ENCODE assay signal across 8 cellular contexts in the genomic region with DNA sequence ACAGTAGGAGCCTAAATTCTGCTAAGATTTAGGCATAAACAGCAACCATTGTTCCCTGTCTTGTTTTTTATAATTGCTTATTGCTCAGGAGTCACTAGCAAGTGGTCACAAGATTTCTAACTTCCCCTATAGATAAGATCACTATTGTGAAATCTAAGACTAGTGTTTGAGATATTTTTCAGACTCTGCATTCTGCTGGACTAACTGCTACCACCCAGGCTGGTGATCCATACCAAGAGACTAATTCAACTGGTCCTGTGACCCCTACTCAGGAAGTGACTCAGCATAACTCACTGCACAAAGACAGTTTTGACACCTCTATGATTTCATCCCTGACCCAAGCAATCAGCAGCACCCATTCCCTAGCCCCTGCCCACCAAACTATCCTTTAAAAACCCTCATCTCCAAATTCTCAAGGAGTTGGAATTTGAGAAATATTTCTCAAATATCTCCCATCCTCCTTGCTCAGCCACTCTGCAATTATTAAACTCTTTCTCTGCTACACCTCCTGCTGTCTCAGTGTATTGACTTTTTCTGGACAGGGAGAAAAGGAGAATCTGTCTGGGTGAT. TPM values are rescaled to one million over a fixed set of nuclear protein-coding genes. Genes with fewer than 3 reads are reported as not detected.
DNase-seq lines count a peak whose midpoint lies in the region; ATAC-seq and TF ChIP-seq lines count a peak whose summit lies in the region.

No MANE protein-coding gene starts in this region.

- peaks cover 0 to 32% of the 10 kb centered on the region in 2 donors for H3K36me3 ChIP-seq in gastroesophageal sphincter

- H3K27ac ChIP-seq in gastroesophageal sphincter = no peak overlapping the region

- peak; percentile 78 for ATAC-seq in stimulated activated naive CD8-positive, alpha-beta T cell treated with anti-CD3 and anti-CD28 coated beads, Interleukin-15, Interleukin-2, amounts not matched to agents 100 U/mL and 50 U/mL, for 24 hours
- no peak for ATAC-seq in gastroesophageal sphincter
- ATAC-seq in SK-N-SH treated with all-trans-retinoic acid at 6 μM for 48 hours = no peak
- ATAC-seq in GM19023 (IDR thresholded peaks at IDR 0.05; ENCODE audit: unreplicated experiment) = no peak

- no peak for TF ChIP-seq POLR2A in gastroesophageal sphincter (IDR thresholded peaks at IDR 0.05)

- CTCF ChIA-PET in activated naive CD4-positive, alpha-beta T cell treated with anti-CD3 and anti-CD28 coated beads, Interleukin-2, amount 10 ng/mL, durations not matched to agents 7 days and 5 days (lab: Charles Lee) = no interaction called here

- no peaks in the 10 kb centered on the region for H3K4me1 ChIP-seq in gastroesophageal sphincter

- TF ChIP-seq CTCF in fibroblast of pulmonary artery (IDR thresholded peaks at IDR 0.05; ENCODE audit: low read length, missing control alignments) (no peak), gastroesophageal sphincter (IDR thresholded peaks at IDR 0.05) (no peak)

- peaks cover 9% of the 10 kb centered on the region for H3K4me1 Mint-ChIP-seq in activated naive CD4-positive, alpha-beta T cell treated with anti-CD3 and anti-CD28 coated beads, Interleukin-2, amount 10 ng/mL, durations not matched to agents 7 days and 5 days
- H3K4me1 Mint-ChIP-seq in T-helper 2 cell treated with Interferon-gamma antibody and Interleukin-4, amounts not matched to agents 5 μg/mL and 100 μg/mL, for 36 hours (ENCODE audit: low read depth) = peaks cover 16% of the 10 kb centered on the region

- no peaks in the 10 kb centered on the region for H3K27me3 Mint-ChIP-seq in activated naive CD4-positive, alpha-beta T cell treated with anti-CD3 and anti-CD28 coated beads, Interleukin-2, amount 10 ng/mL, durations not matched to agents 7 days and 5 days
- H3K27me3 Mint-ChIP-seq in T-helper 2 cell treated with Interferon-gamma antibody and Interleukin-4, amounts not matched to agents 5 μg/mL and 100 μg/mL, for 36 hours (ENCODE audit: low read depth) = no peaks in the 10 kb centered on the region

- H3K9me3 ChIP-seq in gastroesophageal sphincter = no peaks in the 10 kb centered on the region

- H3K27ac Mint-ChIP-seq in activated naive CD4-positive, alpha-beta T cell treated with anti-CD3 and anti-CD28 coated beads, Interleukin-2, amount 10 ng/mL, durations not matched to agents 7 days and 5 days = peak overlapping the region; percentile 74
- peak overlapping the region; percentile 32 for H3K27ac Mint-ChIP-seq in T-helper 2 cell treated with Interferon-gamma antibody and Interleukin-4, amounts not matched to agents 5 μg/mL and 100 μg/mL, for 36 hours

- no peak overlapping the region for H3K4me3 ChIP-seq in fibroblast of pulmonary artery (replicated peaks; ENCODE audit: low read depth, low read length)
- H3K4me3 ChIP-seq in gastroesophageal sphincter = no peak overlapping the region

- H3K4me3 Mint-ChIP-seq in activated naive CD4-positive, alpha-beta T cell treated with anti-CD3 and anti-CD28 coated beads, Interleukin-2, amount 10 ng/mL, durations not matched to agents 7 days and 5 days = no peak overlapping the region
- no peak overlapping the region for H3K4me3 Mint-ChIP-seq in T-helper 2 cell treated with Interferon-gamma antibody and Interleukin-4, amounts not matched to agents 5 μg/mL and 100 μg/mL, for 36 hours

- TF ChIP-seq EP300 in gastroesophageal sphincter (IDR thresholded peaks at IDR 0.05) = no peak

- H3K36me3 Mint-ChIP-seq in activated naive CD4-positive, alpha-beta T cell treated with anti-CD3 and anti-CD28 coated beads, Interleukin-2, amount 10 ng/mL, durations not matched to agents 7 days and 5 days = peaks cover 69% of the 10 kb centered on the region
- peaks cover 69% of the 10 kb centered on the region for H3K36me3 Mint-ChIP-seq in T-helper 2 cell treated with Interferon-gamma antibody and Interleukin-4, amounts not matched to agents 5 μg/mL and 100 μg/mL, for 36 hours (ENCODE audit: low read depth)

- H3K9me3 Mint-ChIP-seq in activated naive CD4-positive, alpha-beta T cell treated with anti-CD3 and anti-CD28 coated beads, Interleukin-2, amount 10 ng/mL, durations not matched to agents 7 days and 5 days = peaks cover 9% of the 10 kb centered on the region
- peaks cover 18% of the 10 kb centered on the region for H3K9me3 Mint-ChIP-seq in T-helper 2 cell treated with Interferon-gamma antibody and Interleukin-4, amounts not matched to agents 5 μg/mL and 100 μg/mL, for 36 hours

- no peak for DNase-seq in activated naive CD4-positive, alpha-beta T cell treated with anti-CD3 and anti-CD28 coated beads, Interleukin-2, amount 10 ng/mL, durations not matched to agents 7 days and 5 days
- no peak for DNase-seq in activated naive CD4-positive, alpha-beta T cell treated with anti-CD3 and anti-CD28 coated beads, Interleukin-2, amount 50 U/mL, for 16 hours
- peak; percentile 23 for DNase-seq in T-helper 2 cell treated with Interferon-gamma antibody and Interleukin-4, amounts not matched to agents 5 μg/mL and 100 μg/mL, for 36 hours (ENCODE audit: low spot score)
- DNase-seq in fibroblast of pulmonary artery (ENCODE audit: low read depth) = peak; percentile 82
- DNase-seq in stimulated activated naive CD8-positive, alpha-beta T cell treated with anti-CD3 and anti-CD28 coated beads, Interleukin-15, Interleukin-2, amounts not matched to agents 100 U/mL and 50 U/mL, for 24 hours = no peak

- H3K27me3 ChIP-seq in gastroesophageal sphincter = no peaks in the 10 kb centered on the region

TF ChIP-seq in SK-N-SH treated with all-trans-retinoic acid at 6 μM for 48 hours, 23 proteins besides CTCF, POLR2A, EP300 and RAD21:
- TF ChIP-seq ESRRG (CRISPR knock-in tag; IDR thresholded peaks at IDR 0.05) (no peak), RARB (CRISPR knock-in tag; IDR thresholded peaks at IDR 0.05) (no peak), ZC3H10 (CRISPR knock-in tag; IDR thresholded peaks at IDR 0.05) (no peak), ARNTL (CRISPR knock-in tag; IDR thresholded peaks at IDR 0.05; ENCODE audit: borderline replicate concordance, low read depth) (no peak), SNAI2 (CRISPR knock-in tag; IDR thresholded peaks at IDR 0.05) (no peak), TCF4 (CRISPR knock-in tag; IDR thresholded peaks at IDR 0.05; ENCODE audit: borderline replicate concordance) (no peak), TOX (CRISPR knock-in tag; IDR thresholded peaks at IDR 0.05; ENCODE audit: borderline replicate concordance) (no peak), BACH2 (CRISPR knock-in tag; IDR thresholded peaks at IDR 0.05; ENCODE audit: borderline replicate concordance) (no peak), GLIS3 (CRISPR knock-in tag; IDR thresholded peaks at IDR 0.05) (no peak)
- TF ChIP-seq, protein P1, sequence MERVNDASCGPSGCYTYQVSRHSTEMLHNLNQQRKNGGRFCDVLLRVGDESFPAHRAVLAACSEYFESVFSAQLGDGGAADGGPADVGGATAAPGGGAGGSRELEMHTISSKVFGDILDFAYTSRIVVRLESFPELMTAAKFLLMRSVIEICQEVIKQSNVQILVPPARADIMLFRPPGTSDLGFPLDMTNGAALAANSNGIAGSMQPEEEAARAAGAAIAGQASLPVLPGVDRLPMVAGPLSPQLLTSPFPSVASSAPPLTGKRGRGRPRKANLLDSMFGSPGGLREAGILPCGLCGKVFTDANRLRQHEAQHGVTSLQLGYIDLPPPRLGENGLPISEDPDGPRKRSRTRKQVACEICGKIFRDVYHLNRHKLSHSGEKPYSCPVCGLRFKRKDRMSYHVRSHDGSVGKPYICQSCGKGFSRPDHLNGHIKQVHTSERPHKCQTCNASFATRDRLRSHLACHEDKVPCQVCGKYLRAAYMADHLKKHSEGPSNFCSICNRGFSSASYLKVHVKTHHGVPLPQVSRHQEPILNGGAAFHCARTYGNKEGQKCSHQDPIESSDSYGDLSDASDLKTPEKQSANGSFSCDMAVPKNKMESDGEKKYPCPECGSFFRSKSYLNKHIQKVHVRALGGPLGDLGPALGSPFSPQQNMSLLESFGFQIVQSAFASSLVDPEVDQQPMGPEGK (CRISPR knock-in tag; IDR thresholded peaks at IDR 0.05; ENCODE audit: borderline replicate concordance) = no peak
- TF ChIP-seq, protein P2, sequence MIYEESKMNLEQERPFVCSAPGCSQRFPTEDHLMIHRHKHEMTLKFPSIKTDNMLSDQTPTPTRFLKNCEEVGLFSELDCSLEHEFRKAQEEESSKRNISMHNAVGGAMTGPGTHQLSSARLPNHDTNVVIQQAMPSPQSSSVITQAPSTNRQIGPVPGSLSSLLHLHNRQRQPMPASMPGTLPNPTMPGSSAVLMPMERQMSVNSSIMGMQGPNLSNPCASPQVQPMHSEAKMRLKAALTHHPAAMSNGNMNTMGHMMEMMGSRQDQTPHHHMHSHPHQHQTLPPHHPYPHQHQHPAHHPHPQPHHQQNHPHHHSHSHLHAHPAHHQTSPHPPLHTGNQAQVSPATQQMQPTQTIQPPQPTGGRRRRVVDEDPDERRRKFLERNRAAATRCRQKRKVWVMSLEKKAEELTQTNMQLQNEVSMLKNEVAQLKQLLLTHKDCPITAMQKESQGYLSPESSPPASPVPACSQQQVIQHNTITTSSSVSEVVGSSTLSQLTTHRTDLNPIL (CRISPR knock-in tag; IDR thresholded peaks at IDR 0.05; ENCODE audit: low read depth) = no peak
TF ChIP-seq in SK-N-SH treated with all-trans-retinoic acid at 6 μM for 48 hours: peak in this region for 0.

RNA-seq across cellular contexts. Expression of a gene that starts 52.7 kb away (rescaled TPM):
- total RNA-seq in gastroesophageal sphincter = 10 to 100 TPM; 26.7 to 49.0 (median 34.5) TPM

Comparison
In these comparisons a context has a peak if more than half of its experiments do, and no peak if none do; other contexts are left out.
1. DNase-seq: peak in T-helper 2 cell treated with Interferon-gamma antibody and Interleukin-4, amounts not matched to agents 5 μg/mL and 100 μg/mL, for 36 hours (single experiment) and fibroblast of pulmonary artery (single experiment); none in activated naive CD4-positive, alpha-beta T cell treated with anti-CD3 and anti-CD28 coated beads, Interleukin-2, amount 10 ng/mL, durations not matched to agents 7 days and 5 days (single experiment), activated naive CD4-positive, alpha-beta T cell treated with anti-CD3 and anti-CD28 coated beads, Interleukin-2, amount 50 U/mL, for 16 hours (single experiment) and stimulated activated naive CD8-positive, alpha-beta T cell treated with anti-CD3 and anti-CD28 coated beads, Interleukin-15, Interleukin-2, amounts not matched to agents 100 U/mL and 50 U/mL, for 24 hours (single experiment).